ENCODE assay signal across 1 cellular context in genomic region chr2:24411488-24412146, GRCh38.
A peak's percentile ranks its signal among the peaks of the same experiment; 100 is the strongest.
TF ChIP-seq lines count a peak whose summit lies in the region.

No MANE protein-coding gene starts in this region.

TF ChIP-seq in HepG2, 621 proteins besides CTCF, POLR2A, EP300 and RAD21:
- TF ChIP-seq HMGXB3 (CRISPR knock-in tag; IDR thresholded peaks at IDR 0.05; ENCODE audit: borderline replicate concordance): no peak
- no peak for TF ChIP-seq ESRRA (CRISPR knock-in tag; IDR thresholded peaks at IDR 0.05; ENCODE audit: low read depth)
- TF ChIP-seq MAFK (conservative IDR thresholded peaks at IDR 0.05 in 1 of 2, IDR thresholded peaks at IDR 0.05 in 1 of 2; ENCODE audit: low read length in 2 of 2): peak; percentile 55 to 69
- TF ChIP-seq MAFF (IDR thresholded peaks at IDR 0.05; ENCODE audit: low read depth, low read length): peak; percentile 63; the same call in 1 of the 2 replicates
- peak; percentile 82 for TF ChIP-seq NFE2L2 (IDR thresholded peaks at IDR 0.05; ENCODE audit: low read length)
